8 cellular contexts compared by ENCODE assay signal in the genomic region with DNA sequence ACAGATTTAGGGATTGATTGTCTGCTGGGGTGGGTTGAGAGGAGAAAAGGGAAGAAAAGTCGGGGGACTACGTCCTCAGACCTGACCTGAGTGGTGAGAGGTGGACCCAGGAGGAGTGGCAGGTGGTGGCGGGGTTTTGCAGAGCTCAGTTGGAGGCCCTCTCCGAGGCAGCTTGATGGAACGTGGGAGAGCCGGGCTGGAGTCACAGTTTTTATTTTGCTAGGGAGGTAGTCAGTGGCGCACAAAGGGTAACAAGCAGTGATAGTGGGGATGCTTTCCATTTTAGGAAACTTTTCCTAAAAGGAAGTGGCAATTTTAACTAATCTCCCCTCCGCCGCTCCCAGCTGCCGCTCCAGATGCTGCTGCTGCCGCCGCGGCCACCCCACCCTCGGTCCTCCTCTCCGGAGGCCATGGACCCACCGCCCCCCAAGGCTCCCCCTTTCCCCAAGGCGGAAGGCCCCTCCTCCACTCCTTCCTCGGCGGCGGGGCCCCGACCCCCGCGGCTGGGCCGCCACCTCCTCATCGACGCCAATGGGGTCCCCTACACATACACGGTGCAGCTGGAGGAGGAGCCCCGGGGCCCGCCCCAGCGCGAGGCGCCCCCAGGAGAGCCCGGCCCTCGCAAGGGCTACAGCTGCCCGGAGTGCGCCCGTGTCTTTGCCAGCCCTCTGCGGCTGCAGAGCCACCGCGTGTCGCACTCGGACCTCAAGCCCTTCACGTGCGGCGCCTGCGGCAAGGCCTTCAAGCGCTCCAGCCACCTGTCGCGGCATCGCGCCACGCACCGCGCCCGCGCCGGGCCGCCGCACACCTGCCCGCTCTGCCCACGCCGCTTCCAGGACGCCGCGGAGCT. TPM values are rescaled to one million over a fixed set of nuclear protein-coding genes. Genes with fewer than 3 reads are reported as not detected.
DNase-seq lines count a peak whose midpoint lies in the region; ATAC-seq and TF ChIP-seq lines count a peak whose summit lies in the region.

No MANE protein-coding gene starts in this region.

- peak in 1 of 2 donors; percentile 19 for TF ChIP-seq POLR2A in Peyer's patch (IDR thresholded peaks at IDR 0.05)

- H3K36me3 ChIP-seq in Peyer's patch (peaks cover 0 to 16% (median 0%) of the 10 kb centered on the region in 3 donors), colonic mucosa (no peaks in the 10 kb centered on the region), mucosa of descending colon (ENCODE audit: low read depth) (no peaks in the 10 kb centered on the region), urinary bladder (ENCODE audit: insufficient read depth) (no peaks in the 10 kb centered on the region)

- H3K27ac ChIP-seq in Peyer's patch (peak overlapping the region; percentile 84 to 97 (median 88)), colonic mucosa (peak overlapping the region; percentile 82), urinary bladder (ENCODE audit: low read depth) (peak overlapping the region; percentile 77)

- H3K4me1 ChIP-seq in Peyer's patch: peaks cover 3 to 63% (median 18%) of the 10 kb centered on the region in 4 donors
- peaks cover 30% of the 10 kb centered on the region for H3K4me1 ChIP-seq in colonic mucosa
- peaks cover 29% of the 10 kb centered on the region for H3K4me1 ChIP-seq in mucosa of descending colon (ENCODE audit: low read depth)
- peaks cover 2% of the 10 kb centered on the region for H3K4me1 ChIP-seq in urinary bladder (ENCODE audit: insufficient read depth)

- TF ChIP-seq CTCF in Peyer's patch (IDR thresholded peaks at IDR 0.05) (no peak), colonic mucosa (IDR thresholded peaks at IDR 0.05) (no peak), mucosa of descending colon (IDR thresholded peaks at IDR 0.05) (no peak)

- DNase-seq in Right ventricle myocardium superior (peak; percentile 47), Right ventricle myocardium inferior (ENCODE audit: missing footprints) (no peak), Peyer's patch (peak in 2 of 3 donors; percentile 45 to 59), colonic mucosa (peak; percentile 57), mucosa of descending colon (peak; percentile 37 to 73 (median 64)), amniotic stem cell (lab: John Stamatoyannopoulos, UW) (no peak)

- ATAC-seq in Right ventricle myocardium superior (ENCODE audit: poor library complexity): peak; percentile 2
- ATAC-seq in Right ventricle myocardium inferior: no peak
- ATAC-seq in mucosa of descending colon: peak; percentile 19
- ATAC-seq in HG03442 (IDR thresholded peaks at IDR 0.05; ENCODE audit: unreplicated experiment): no peak

- H3K9me3 ChIP-seq in Peyer's patch: no peaks in the 10 kb centered on the region
- H3K9me3 ChIP-seq in colonic mucosa: no peaks in the 10 kb centered on the region
- H3K9me3 ChIP-seq in mucosa of descending colon: no peaks in the 10 kb centered on the region

- WGBS in urinary bladder: 1% methylated on average over 65 of the region's 65 CpGs

- H3K4me3 ChIP-seq in Peyer's patch (peak overlapping the region; percentile 85 to 92 (median 88)), colonic mucosa (peak overlapping the region; percentile 81), mucosa of descending colon (no peak overlapping the region), urinary bladder (ENCODE audit: low read depth, low read length) (peak overlapping the region; percentile 94)

- H3K9ac ChIP-seq in colonic mucosa (ENCODE audit: low read depth in 2 of 2, low read length in 2 of 2): peak overlapping the region; percentile 78 to 84

- intact Hi-C loops in Right ventricle myocardium superior (cut with DNase I): no loop called here
- intact Hi-C loops in Right ventricle myocardium inferior (cut with DNase I): no loop called here
- intact Hi-C loops in colonic mucosa (cut with DNase I): no loop called here
- intact Hi-C loops in mucosa of descending colon (cut with DNase I, micrococcal nuclease): no loop called here

- no peaks in the 10 kb centered on the region for H3K27me3 ChIP-seq in Peyer's patch
- H3K27me3 ChIP-seq in colonic mucosa: no peaks in the 10 kb centered on the region

RNA-seq across cellular contexts. Expression of gene ZNF581, which starts 1.1 kb away (rescaled TPM):
- total RNA-seq in Right ventricle myocardium superior: 7.1 TPM
- total RNA-seq in Right ventricle myocardium inferior: 7.4 TPM
- total RNA-seq in Peyer's patch: 10 to 100 TPM in 3 of 4 donors, 1 to 10 TPM in 1; 7.7 to 28.9 (median 14.1) TPM
- 10 to 100 TPM; 16.0 to 20.3 TPM for total RNA-seq in colonic mucosa
- 10 to 100 TPM; 15.2 to 22.5 (median 20.1) TPM for total RNA-seq in mucosa of descending colon
- 6.5 TPM for total RNA-seq in urinary bladder
- 21.8 TPM for polyA plus RNA-seq in urinary bladder

RNA-seq across cellular contexts. Expression of gene ZNF580, which starts 1.6 kb away (rescaled TPM):
- total RNA-seq in Right ventricle myocardium superior: 11.9 TPM
- 13.2 TPM for total RNA-seq in Right ventricle myocardium inferior
- total RNA-seq in Peyer's patch: 10 to 100 TPM; 12.3 to 38.4 (median 25.2) TPM
- 10 to 100 TPM; 18.0 to 28.6 TPM for total RNA-seq in colonic mucosa
- total RNA-seq in mucosa of descending colon: 10 to 100 TPM; 29.6 to 46.0 (median 31.6) TPM
- 4.1 TPM for total RNA-seq in urinary bladder
- 49.0 TPM for polyA plus RNA-seq in urinary bladder

RNA-seq across cellular contexts. Expression of gene CCDC106, which starts 5.6 kb away (rescaled TPM):
- total RNA-seq in Right ventricle myocardium superior (20.5 TPM), Right ventricle myocardium inferior (17.4 TPM), Peyer's patch (10 to 100 TPM in 3 of 4 donors, 1 to 10 TPM in 1; 8.1 to 17.4 (median 14.0) TPM), colonic mucosa (1 to 10 TPM; 2.6 to 4.8 TPM), mucosa of descending colon (10 to 100 TPM in 1 of 3 donors, 1 to 10 TPM in 2; 5.5 to 14.8 (median 6.3) TPM), urinary bladder (4.1 TPM)
- 17.7 TPM for polyA plus RNA-seq in urinary bladder

RNA-seq across cellular contexts. Expression of gene U2AF2, which starts 12.5 kb away (rescaled TPM):
- total RNA-seq in Right ventricle myocardium superior (75.1 TPM), Right ventricle myocardium inferior (74.5 TPM), Peyer's patch (100 to 1,000 TPM; 132 to 292 (median 159) TPM), colonic mucosa (100 to 1,000 TPM; 146 to 289 TPM), mucosa of descending colon (100 to 1,000 TPM; 162 to 194 (median 163) TPM), urinary bladder (44.6 TPM)
- 129 TPM for polyA plus RNA-seq in urinary bladder

RNA-seq across cellular contexts. Expression of gene ZNF784, which starts 18.0 kb away (rescaled TPM):
- total RNA-seq in Right ventricle myocardium superior: 11.7 TPM
- 11.1 TPM for total RNA-seq in Right ventricle myocardium inferior
- 10 to 100 TPM in 3 of 4 donors, 1 to 10 TPM in 1; 6.0 to 18.3 (median 12.3) TPM for total RNA-seq in Peyer's patch
- total RNA-seq in colonic mucosa: 10 to 100 TPM in 1 of 2 donors, 1 to 10 TPM in 1; 9.9 to 10.2 TPM
- 10 to 100 TPM in 2 of 3 donors, 1 to 10 TPM in 1; 8.7 to 13.8 (median 10.1) TPM for total RNA-seq in mucosa of descending colon
- total RNA-seq in urinary bladder: 4.7 TPM
- polyA plus RNA-seq in urinary bladder: 9.7 TPM

Comparison
In these comparisons a context has a peak if more than half of its experiments do, and no peak if none do; other contexts are left out.
1. ATAC-seq: peak in Right ventricle myocardium superior (single experiment) and mucosa of descending colon (single experiment); none in Right ventricle myocardium inferior (single experiment) and HG03442 (single experiment).
2. DNase-seq: peak in Right ventricle myocardium superior (single experiment), Peyer's patch (2 of 3), colonic mucosa (single experiment) and mucosa of descending colon (3 of 3); none in Right ventricle myocardium inferior (single experiment) and amniotic stem cell (single experiment).
3. Peak in every context shown above with its lines, with median percentiles within 50 percentile points of each other: H3K27ac ChIP-seq.